In the genomic region with DNA sequence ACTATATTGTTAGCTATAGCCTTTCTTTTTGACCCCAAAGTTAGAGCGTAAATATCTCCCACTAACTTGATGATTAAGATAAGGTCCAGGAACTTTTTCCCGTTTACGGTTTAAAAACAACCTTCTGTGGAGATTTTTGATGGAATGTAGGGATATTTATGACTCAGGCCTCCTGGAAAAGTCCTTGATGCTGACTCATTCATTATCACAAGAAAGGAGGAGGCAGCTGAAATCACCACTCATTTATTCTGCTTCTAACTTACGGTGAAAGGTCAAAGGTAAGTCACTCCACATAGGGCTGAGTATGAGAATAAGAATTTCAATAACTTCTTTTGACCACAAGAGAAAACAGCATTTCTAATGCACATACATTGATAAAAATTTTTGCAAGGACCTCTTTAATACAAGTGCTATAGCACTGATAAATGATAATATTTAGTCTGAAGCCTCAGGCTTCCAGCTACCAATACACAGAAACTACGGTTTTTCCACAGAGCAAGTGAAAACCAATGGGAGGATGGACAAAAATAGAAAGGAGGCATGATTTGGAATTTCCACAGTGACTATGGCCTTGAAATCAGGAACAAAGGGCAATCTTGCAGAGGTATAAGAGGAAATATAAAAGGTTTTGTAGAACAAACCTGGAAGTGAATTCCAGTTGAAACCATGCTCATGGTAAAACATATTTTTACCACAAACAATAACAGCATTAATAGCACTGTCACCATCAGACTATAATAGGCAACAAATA, we compare ENCODE assay signal across 14 cellular contexts.
DNase-seq lines count a peak whose midpoint lies in the region; ATAC-seq, FAIRE-seq and TF ChIP-seq lines count a peak whose summit lies in the region.
"Had no signal": no experiment of that assay in that cellular context is flagged by ENCODE, and none has a peak within 500 bp of the region (broad histone marks: within the 10 kb centered on the region; RNA-seq: fewer than 3 reads in every experiment).

No MANE protein-coding gene starts in this region.

- dilution Hi-C loops in keratinocyte (cut with MboI; ENCODE audit: extremely low pct_ligation_motif_present, low sequenced_read_pairs) = no loop called here

- no peak for TF ChIP-seq RAD21 in HepG2 (CRISPR knock-in tag; IDR thresholded peaks at IDR 0.05)

- no peaks in the 10 kb centered on the region for H3K27me3 ChIP-seq in HUES48 (ENCODE audit: control insufficient read depth, insufficient read depth, low read length)
- no peaks in the 10 kb centered on the region for H3K27me3 ChIP-seq in keratinocyte (ENCODE audit: control insufficient read depth, extremely low read depth, insufficient read depth, low read length)
- no peaks in the 10 kb centered on the region for H3K27me3 ChIP-seq in HepG2 (ENCODE audit: control insufficient read depth in 1 of 2, insufficient read depth in 2 of 2, low read length in 2 of 2)
- H3K27me3 ChIP-seq in ovary = no peaks in the 10 kb centered on the region
- no peaks in the 10 kb centered on the region for H3K27me3 ChIP-seq in thyroid gland
- no peaks in the 10 kb centered on the region for H3K27me3 ChIP-seq in small intestine (ENCODE audit: control insufficient read depth in 2 of 2, insufficient read depth in 2 of 2, low read length in 2 of 2)
- H3K27me3 ChIP-seq: BE2C, esophagus squamous epithelium, upper lobe of left lung had no signal

- H3K4me1 Mint-ChIP-seq in brain = no peaks in the 10 kb centered on the region
- H3K4me1 Mint-ChIP-seq: naive thymus-derived CD8-positive, alpha-beta T cell had no signal

- no peaks in the 10 kb centered on the region for H3K79me2 ChIP-seq in keratinocyte (ENCODE audit: control insufficient read depth, insufficient read depth, low read length)
- H3K79me2 ChIP-seq in HepG2 (ENCODE audit: insufficient read depth, low read length) = no peaks in the 10 kb centered on the region

- peaks cover 13 to 29% (median 26%) of the 10 kb centered on the region in 5 experiments for H3K9me3 Mint-ChIP-seq in brain

- TF ChIP-seq POLR2A in HepG2 (IDR thresholded peaks at IDR 0.05; ENCODE audit: insufficient read depth in 1 of 2, low read depth in 2 of 2, low read length in 2 of 2) = no peak
- no peak for TF ChIP-seq POLR2A in ovary (IDR thresholded peaks at IDR 0.05)
- TF ChIP-seq POLR2A in thyroid gland (IDR thresholded peaks at IDR 0.05) = no peak

- H3K36me3 Mint-ChIP-seq in brain = peaks cover 18% of the 10 kb centered on the region

- H3K4me2 ChIP-seq in keratinocyte (ENCODE audit: control insufficient read depth, extremely low read depth, insufficient read depth, low read depth, low read length) = no peak overlapping the region
- no peak overlapping the region for H3K4me2 ChIP-seq in HepG2 (ENCODE audit: low read depth, low read length)

- H3K27me3 Mint-ChIP-seq in brain = peaks cover 8% of the 10 kb centered on the region
- H3K27me3 Mint-ChIP-seq: activated naive CD8-positive, alpha-beta T cell; naive thymus-derived CD8-positive, alpha-beta T cell had no signal

- H2AFZ ChIP-seq in keratinocyte (ENCODE audit: control insufficient read depth, low read length) = no peak overlapping the region
- H2AFZ ChIP-seq in HepG2 (ENCODE audit: low read length) = no peak overlapping the region

- FAIRE-seq in keratinocyte (lab: Jason Lieb, UNC) (peak; percentile 77), HepG2 (lab: Jason Lieb, UNC) (no peak), small intestine (lab: Jason Lieb, UNC) (no peak)

- H3K27ac ChIP-seq in HUES48 (ENCODE audit: low read depth, low read length) = peak overlapping the region; percentile 88
- H3K27ac ChIP-seq in keratinocyte (ENCODE audit: control insufficient read depth, insufficient read depth, low read length) = peak overlapping the region; percentile 2
- H3K27ac ChIP-seq in HepG2 (ENCODE audit: extremely low read length, insufficient read depth, low read length) = no peak overlapping the region
- no peak overlapping the region for H3K27ac ChIP-seq in ovary
- no peak overlapping the region for H3K27ac ChIP-seq in thyroid gland
- H3K27ac ChIP-seq in small intestine (ENCODE audit: low read depth in 1 of 2, low read length in 1 of 2) = no peak overlapping the region
- H3K27ac ChIP-seq: esophagus squamous epithelium, upper lobe of left lung had no signal

- DNase-seq in ACHN (peak; percentile 67), keratinocyte (ENCODE audit: low read depth, low spot score) (peak; percentile 26), HepG2 (ENCODE audit: low spot score) (no peak), ovary (no peak), thyroid gland (no peak), small intestine (no peak)
- DNase-seq: activated CD4-positive, CD25-positive, alpha-beta regulatory T cell treated with anti-CD3 and anti-CD28 coated beads, Interleukin-2, amount 50 U/mL, for 72 hours; BE2C; esophagus squamous epithelium; naive thymus-derived CD8-positive, alpha-beta T cell; upper lobe of left lung had no signal

- peak overlapping the region in 3 of 5 experiments; percentile 29 to 66 (median 30) for H3K27ac Mint-ChIP-seq in brain
- H3K27ac Mint-ChIP-seq: activated naive CD8-positive, alpha-beta T cell; naive thymus-derived CD8-positive, alpha-beta T cell had no signal

- no peak for ATAC-seq in HepG2
- ATAC-seq: naive thymus-derived CD8-positive, alpha-beta T cell had no signal

- TF ChIP-seq EP300 in HepG2 (IDR thresholded peaks at IDR 0.05; ENCODE audit: low read depth in 2 of 2, low read length in 2 of 2) = no peak
- TF ChIP-seq EP300 in HepG2 (CRISPR knock-in tag; IDR thresholded peaks at IDR 0.05; ENCODE audit: borderline replicate concordance) = no peak
- no peak for TF ChIP-seq EP300 in ovary (IDR thresholded peaks at IDR 0.05)

- intact Hi-C loops in HepG2 (cut with micrococcal nuclease; ENCODE audit: unreplicated experiment) = no loop called here
- intact Hi-C loops in ovary (cut with DNase I) = no loop called here
- intact Hi-C loops in thyroid gland (cut with DNase I) = no loop called here

- H3K9me3 ChIP-seq in HUES48 (ENCODE audit: control insufficient read depth, insufficient read depth, low read length) = peaks cover 34% of the 10 kb centered on the region
- no peaks in the 10 kb centered on the region for H3K9me3 ChIP-seq in keratinocyte (ENCODE audit: control insufficient read depth, low read depth, low read length)
- peaks cover 12% of the 10 kb centered on the region for H3K9me3 ChIP-seq in HepG2 (ENCODE audit: low read length)
- H3K9me3 ChIP-seq in ovary = no peaks in the 10 kb centered on the region
- no peaks in the 10 kb centered on the region for H3K9me3 ChIP-seq in thyroid gland
- no peaks in the 10 kb centered on the region for H3K9me3 ChIP-seq in small intestine (ENCODE audit: control insufficient read depth, low read depth)

- CTCF ChIA-PET in HepG2 (lab: Yijun Ruan, JAX; ENCODE audit: low intra/inter-chr PET ratio, low total read pairs) = no interaction called here

- WGBS in HepG2 (ENCODE audit: low lambda C conversion rate) = 30% methylated on average over 5 of the region's 5 CpGs
- 10 to 16% (median 13%) methylated on average over 5 of the region's 5 CpGs for WGBS in ovary, 3 donors
- 74 to 77% methylated on average over 5 of the region's 5 CpGs for WGBS in thyroid gland, 2 donors
- WGBS in small intestine, 3 donors = 45 to 62% (median 58%) methylated on average over 5 of the region's 5 CpGs

- H3K4me1 ChIP-seq in HUES48 (ENCODE audit: control insufficient read depth, insufficient read depth, low read length) (peaks cover 20% of the 10 kb centered on the region), keratinocyte (ENCODE audit: control insufficient read depth, extremely low read depth, insufficient read depth, low read length) (peaks cover 11% of the 10 kb centered on the region), HepG2 (ENCODE audit: insufficient read depth, low read length) (no peaks in the 10 kb centered on the region), ovary (ENCODE audit: insufficient read depth) (no peaks in the 10 kb centered on the region), thyroid gland (no peaks in the 10 kb centered on the region), small intestine (ENCODE audit: control insufficient read depth in 2 of 2, insufficient read depth in 1 of 2, low read depth in 1 of 2, low read length in 1 of 2) (no peaks in the 10 kb centered on the region)
- H3K4me1 ChIP-seq: BE2C, esophagus squamous epithelium, upper lobe of left lung had no signal

- POLR2A ChIA-PET in HepG2 (lab: Yijun Ruan, JAX) = no interaction called here

- H3K36me3 ChIP-seq in HUES48 (ENCODE audit: control insufficient read depth, insufficient read depth, low read length) (0 out of 2 replicates have a peak, but pooled peaks cover 3% of the 10 kb centered on the region), keratinocyte (ENCODE audit: control insufficient read depth in 2 of 2, extremely low read depth in 1 of 2, insufficient read depth in 2 of 2, low read length in 2 of 2) (no peaks in the 10 kb centered on the region), HepG2 (replicated peaks in 1 of 2; ENCODE audit: control insufficient read depth in 1 of 2, insufficient read depth in 2 of 2, low read length in 2 of 2) (no peaks in the 10 kb centered on the region), ovary (no peaks in the 10 kb centered on the region), thyroid gland (no peaks in the 10 kb centered on the region), small intestine (ENCODE audit: control insufficient read depth in 2 of 2, insufficient read depth in 2 of 2, low read length in 2 of 2) (no peaks in the 10 kb centered on the region)
- H3K36me3 ChIP-seq: BE2C, esophagus squamous epithelium, upper lobe of left lung had no signal

- TF ChIP-seq CTCF in brain (conservative IDR thresholded peaks at IDR 0.05) = no peak
- no peak for TF ChIP-seq CTCF in keratinocyte (optimal IDR thresholded peaks at IDR 0.05 in 1 of 3, IDR thresholded peaks at IDR 0.05 in 1 of 3, conservative IDR thresholded peaks at IDR 0.05 in 1 of 3; ENCODE audit: extremely low read depth in 1 of 3, insufficient read depth in 2 of 3, low read length in 3 of 3)
- TF ChIP-seq CTCF in HepG2 (CRISPR knock-in tag; IDR thresholded peaks at IDR 0.05) = no peak
- no peak for TF ChIP-seq CTCF in ovary (IDR thresholded peaks at IDR 0.05)
- no peak for TF ChIP-seq CTCF in thyroid gland (IDR thresholded peaks at IDR 0.05)

- H3K4me3 ChIP-seq in HUES48 (ENCODE audit: low read depth, low read length) = no peak overlapping the region; the same call in 1 of the 2 replicates
- H3K4me3 ChIP-seq in keratinocyte (ENCODE audit: control insufficient read depth in 2 of 3, extremely low read depth in 1 of 3, insufficient read depth in 2 of 3, low read depth in 1 of 3, low read length in 3 of 3) = no peak overlapping the region
- H3K4me3 ChIP-seq in HepG2 (replicated peaks in 1 of 3; ENCODE audit: insufficient read depth in 1 of 3, low read depth in 2 of 3, low read length in 3 of 3) = no peak overlapping the region
- no peak overlapping the region for H3K4me3 ChIP-seq in ovary
- no peak overlapping the region for H3K4me3 ChIP-seq in thyroid gland (replicated peaks in 1 of 3)
- no peak overlapping the region for H3K4me3 ChIP-seq in small intestine (ENCODE audit: low read depth in 1 of 2, low read length in 2 of 2)
- H3K4me3 ChIP-seq: esophagus squamous epithelium, upper lobe of left lung had no signal

- no peaks in the 10 kb centered on the region for H3K9me1 ChIP-seq in keratinocyte (ENCODE audit: control insufficient read depth, extremely low read depth, insufficient read depth, low read length)

- in situ Hi-C loops in ACHN (cut with HindIII; ENCODE audit: low pct_ligation_motif_present, low pct_unique_long_range_greater_than_20kb, low sequenced_read_pairs) = no loop called here
- in situ Hi-C loops in HepG2 (cut with HindIII; ENCODE audit: extremely low pct_ligation_motif_present, low pct_unique_long_range_greater_than_20kb) = no loop called here

- H3K9ac ChIP-seq in HUES48 (ENCODE audit: low read depth, low read length) (no peak overlapping the region), keratinocyte (ENCODE audit: control insufficient read depth, extremely low read depth, insufficient read depth, low read length) (no peak overlapping the region), HepG2 (ENCODE audit: insufficient read depth, low read depth, low read length) (no peak overlapping the region)

- H4K20me1 ChIP-seq in keratinocyte (ENCODE audit: control insufficient read depth, extremely low read depth, insufficient read depth, low read length) = no peaks in the 10 kb centered on the region
- no peaks in the 10 kb centered on the region for H4K20me1 ChIP-seq in HepG2 (ENCODE audit: insufficient read depth, low read length)

- no peak overlapping the region for H3K4me3 Mint-ChIP-seq in brain
- H3K4me3 Mint-ChIP-seq: activated naive CD8-positive, alpha-beta T cell; naive thymus-derived CD8-positive, alpha-beta T cell had no signal

- no TSS peak for BruUV-seq in HepG2 (replicated peaks; lab: Mats Ljungman, UMichigan)

Comparison
In these comparisons a context has a peak if more than half of its experiments do, and no peak if none do; other contexts are left out.
1. DNase-seq: peak in ACHN (single experiment) and keratinocyte (single experiment); none in HepG2 (single experiment), ovary (0 of 5), thyroid gland (0 of 2) and small intestine (single experiment).
2. H3K27ac ChIP-seq: peak in HUES48 (single experiment) and keratinocyte (single experiment); none in HepG2 (single experiment), ovary (0 of 2), thyroid gland (0 of 3) and small intestine (0 of 2).